Comparison of ENCODE assay signal across 11 cellular contexts in genomic region chr6:39225946-39226437, GRCh38. TPM values are rescaled to one million over a fixed set of nuclear protein-coding genes. Genes with fewer than 3 reads are reported as not detected.
DNase-seq lines count a peak whose midpoint lies in the region; ATAC-seq and TF ChIP-seq lines count a peak whose summit lies in the region.
"Had no signal": no experiment of that assay in that cellular context is flagged by ENCODE, and none has a peak within 500 bp of the region (broad histone marks: within the 10 kb centered on the region; RNA-seq: fewer than 3 reads in every experiment).

No MANE protein-coding gene starts in this region.

- DNase-seq in activated naive CD4-positive, alpha-beta T cell treated with Interleukin-2 at 50 U/mL for 16 hours, result peak; percentile 23
- no peak for DNase-seq in activated naive CD4-positive, alpha-beta T cell treated with anti-CD3 and anti-CD28 coated beads, Interleukin-2, amount 50 U/mL, for 16 hours
- peak; percentile 61 to 66 for DNase-seq in activated T-cell treated with anti-CD3 and anti-CD28 coated beads, Interleukin-2, amount 50 U/mL, for 72 hours
- DNase-seq in natural killer cell (no peak), upper lobe of right lung (no peak), BE2C (no peak), HPDE6-E6E7 (ENCODE audit: extremely low spot score) (no peak)
- DNase-seq: activated B cell treated with CpG ODN at 0.5 μM for 24 hours had no signal

- intact Hi-C loops in natural killer cell (cut with micrococcal nuclease) (no loop called here), upper lobe of right lung (cut with DNase I) (no loop called here)

- ATAC-seq in activated T-cell treated with anti-CD3 and anti-CD28 coated beads, Interleukin-2, amount 50 U/mL, for 72 hours (replicated peaks in 1 of 2), result peak; percentile 21 to 32
- ATAC-seq in natural killer cell, result peak in 2 of 3 donors; percentile 25 to 31
- no peak for ATAC-seq in upper lobe of right lung
- ATAC-seq in HG02763 (IDR thresholded peaks at IDR 0.05; ENCODE audit: unreplicated experiment), result no peak

- H3K27ac Mint-ChIP-seq in activated T-cell treated with anti-CD3 and anti-CD28 coated beads, Interleukin-2, amount 50 U/mL, for 72 hours, result peak overlapping the region; percentile 88
- peak overlapping the region in 1 of 2 donors; percentile 3 for H3K27ac Mint-ChIP-seq in natural killer cell
- H3K27ac Mint-ChIP-seq: activated B cell treated with CpG ODN at 0.5 μM for 24 hours had no signal

- H3K9me3 ChIP-seq in upper lobe of right lung (no peaks in the 10 kb centered on the region), BE2C (no peaks in the 10 kb centered on the region)

- H3K27ac ChIP-seq in upper lobe of right lung, result peak overlapping the region; percentile 71

- H3K4me3 ChIP-seq in upper lobe of right lung (peak overlapping the region; percentile 64), BE2C (ENCODE audit: low read depth, low read length) (no peak overlapping the region)

- H3K4me1 Mint-ChIP-seq in activated T-cell treated with anti-CD3 and anti-CD28 coated beads, Interleukin-2, amount 50 U/mL, for 72 hours (ENCODE audit: low read depth), result peaks cover 73% of the 10 kb centered on the region
- H3K4me1 Mint-ChIP-seq in natural killer cell, result peaks cover 15 to 43% of the 10 kb centered on the region in 2 donors

- H3K9me3 Mint-ChIP-seq in activated T-cell treated with anti-CD3 and anti-CD28 coated beads, Interleukin-2, amount 50 U/mL, for 72 hours, result no peaks in the 10 kb centered on the region
- H3K9me3 Mint-ChIP-seq in natural killer cell, result no peaks in the 10 kb centered on the region
- H3K9me3 Mint-ChIP-seq: activated B cell treated with CpG ODN at 0.5 μM for 24 hours had no signal

- peak overlapping the region; percentile 84 to 85 for H3K4me3 Mint-ChIP-seq in activated T-cell treated with anti-CD3 and anti-CD28 coated beads, Interleukin-2, amount 50 U/mL, for 72 hours
- peak overlapping the region; percentile 1 for H3K4me3 Mint-ChIP-seq in natural killer cell
- H3K4me3 Mint-ChIP-seq: activated B cell treated with CpG ODN at 0.5 μM for 24 hours, IgD-negative memory B cell had no signal

- H3K36me3 ChIP-seq in upper lobe of right lung (no peaks in the 10 kb centered on the region), BE2C (no peaks in the 10 kb centered on the region)

- H3K27me3 ChIP-seq in upper lobe of right lung (peaks cover 17% of the 10 kb centered on the region), BE2C (peaks cover 16% of the 10 kb centered on the region)

- H3K36me3 Mint-ChIP-seq in activated T-cell treated with anti-CD3 and anti-CD28 coated beads, Interleukin-2, amount 50 U/mL, for 72 hours (ENCODE audit: insufficient read depth in 2 of 2), result peaks cover 1 to 16% of the 10 kb centered on the region in 2 donors
- H3K36me3 Mint-ChIP-seq in natural killer cell, result no peaks in the 10 kb centered on the region
- H3K36me3 Mint-ChIP-seq: IgD-negative memory B cell had no signal

- no peaks in the 10 kb centered on the region for H3K27me3 Mint-ChIP-seq in activated T-cell treated with anti-CD3 and anti-CD28 coated beads, Interleukin-2, amount 50 U/mL, for 72 hours (ENCODE audit: low read depth)
- H3K27me3 Mint-ChIP-seq in natural killer cell (ENCODE audit: low read depth in 2 of 2), result peaks cover 7 to 8% of the 10 kb centered on the region in 2 donors

- no peak for TF ChIP-seq CTCF in natural killer cell (IDR thresholded peaks at IDR 0.05)
- TF ChIP-seq CTCF in upper lobe of right lung (IDR thresholded peaks at IDR 0.05), result no peak
- no peak for TF ChIP-seq CTCF in BE2C (IDR thresholded peaks at IDR 0.05; ENCODE audit: low read depth, low read length)

- H3K4me1 ChIP-seq in upper lobe of right lung, result peaks cover 50% of the 10 kb centered on the region
- no peaks in the 10 kb centered on the region for H3K4me1 ChIP-seq in BE2C

RNA-seq across cellular contexts. Expression of gene KCNK5, which starts 3.3 kb away (rescaled TPM):
- 10 to 100 TPM; 10.9 to 14.7 TPM for total RNA-seq in activated T-cell treated with anti-CD3 and anti-CD28 coated beads, Interleukin-2, amount 50 U/mL, for 72 hours
- under 1 TPM in 2 of 3 donors, not detected in 1; 0.16 to 0.50 TPM for total RNA-seq in natural killer cell
- 10.0 TPM for total RNA-seq in upper lobe of right lung
- polyA plus RNA-seq in BE2C (2012; ENCODE audit: insufficient read depth, insufficient read length, low read depth), result not detected
- total RNA-seq: activated B cell treated with CpG ODN at 0.5 μM for 24 hours had no signal
- polyA plus RNA-seq: IgD-negative memory B cell, neural cell had no signal

Comparison
In these comparisons a context has a peak if more than half of its experiments do, and no peak if none do; other contexts are left out.
1. DNase-seq: peak in activated naive CD4-positive, alpha-beta T cell treated with Interleukin-2 at 50 U/mL for 16 hours (single experiment) and activated T-cell treated with anti-CD3 and anti-CD28 coated beads, Interleukin-2, amount 50 U/mL, for 72 hours (2 of 2); none in activated naive CD4-positive, alpha-beta T cell treated with anti-CD3 and anti-CD28 coated beads, Interleukin-2, amount 50 U/mL, for 16 hours (single experiment), natural killer cell (single experiment), upper lobe of right lung (single experiment), BE2C (single experiment) and HPDE6-E6E7 (single experiment).
2. ATAC-seq: peak in activated T-cell treated with anti-CD3 and anti-CD28 coated beads, Interleukin-2, amount 50 U/mL, for 72 hours (2 of 2) and natural killer cell (2 of 3); none in upper lobe of right lung (single experiment) and HG02763 (single experiment).